20 cellular contexts compared by ENCODE assay signal in the genomic region with DNA sequence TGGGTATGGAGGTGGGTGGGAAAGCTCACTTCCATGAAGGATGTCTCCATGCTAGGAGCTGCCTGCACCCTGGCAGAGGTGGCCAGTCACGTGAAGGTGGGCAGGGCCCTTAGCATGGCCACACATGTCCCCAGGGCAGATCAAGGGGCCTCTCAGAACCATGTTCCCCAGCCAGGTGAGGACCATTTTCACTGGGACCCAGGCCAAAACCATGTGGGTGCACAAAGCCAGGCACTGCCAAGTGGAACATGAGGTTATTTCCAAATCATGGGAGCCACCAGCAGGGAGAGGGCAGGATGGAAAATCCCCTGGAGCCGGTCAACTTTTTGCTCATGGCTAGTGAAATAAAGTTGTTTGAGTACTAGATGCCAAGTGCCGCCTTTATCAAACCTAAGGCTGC. TPM values are rescaled to one million over a fixed set of nuclear protein-coding genes. Genes with fewer than 3 reads are reported as not detected.
DNase-seq lines count a peak whose midpoint lies in the region; ATAC-seq and TF ChIP-seq lines count a peak whose summit lies in the region.
"Had no signal": no experiment of that assay in that cellular context is flagged by ENCODE, and none has a peak within 500 bp of the region (broad histone marks: within the 10 kb centered on the region; RNA-seq: fewer than 3 reads in every experiment).

No MANE protein-coding gene starts in this region.

- H3K27me3 ChIP-seq in cardiac muscle cell (no peaks in the 10 kb centered on the region), right lobe of liver (no peaks in the 10 kb centered on the region), upper lobe of right lung (no peaks in the 10 kb centered on the region)
- H3K27me3 ChIP-seq: heart right ventricle, spleen had no signal

- 58% methylated on average over 2 of the region's 3 CpGs for WGBS in right lobe of liver (ENCODE audit: insufficient coverage, low coverage, low lambda C conversion rate, missing lambda C conversion rate)

- TF ChIP-seq POLR2A in right lobe of liver (IDR thresholded peaks at IDR 0.05): no peak

- TF ChIP-seq CTCF in cardiac muscle cell (IDR thresholded peaks at IDR 0.05; ENCODE audit: low read depth, low read length) (no peak), right lobe of liver (IDR thresholded peaks at IDR 0.05) (no peak), upper lobe of right lung (IDR thresholded peaks at IDR 0.05) (no peak)

- H3K36me3 ChIP-seq in cardiac muscle cell (peaks cover 38% of the 10 kb centered on the region), right lobe of liver (peaks cover 0 to 53% (median 13%) of the 10 kb centered on the region in 4 donors), upper lobe of right lung (peaks cover 70% of the 10 kb centered on the region)

- peak overlapping the region; percentile 67 for H3K27ac ChIP-seq in cardiac muscle cell
- peak overlapping the region; percentile 22 for H3K27ac ChIP-seq in angular gyrus (ENCODE audit: low read depth, low read length)
- H3K27ac ChIP-seq in right lobe of liver: no peak overlapping the region
- H3K27ac ChIP-seq in upper lobe of right lung: no peak overlapping the region
- H3K27ac ChIP-seq: heart right ventricle, left ventricle myocardium inferior, spleen had no signal

- H3K4me3 ChIP-seq in cardiac muscle cell: no peak overlapping the region
- H3K4me3 ChIP-seq in right lobe of liver: no peak overlapping the region
- no peak overlapping the region for H3K4me3 ChIP-seq in upper lobe of right lung
- H3K4me3 ChIP-seq: heart right ventricle, left ventricle myocardium inferior, spleen had no signal

- ATAC-seq in Right ventricle myocardium superior (ENCODE audit: poor library complexity) (no peak), right lobe of liver (peak in 3 of 4 donors; percentile 29 to 63 (median 58)), upper lobe of right lung (peak; percentile 37), GM21515 (IDR thresholded peaks at IDR 0.05; ENCODE audit: unreplicated experiment) (no peak)
- ATAC-seq: HCT116, Right ventricle myocardium inferior had no signal

- H3K9me3 ChIP-seq in cardiac muscle cell (ENCODE audit: low read depth) (no peaks in the 10 kb centered on the region), right lobe of liver (no peaks in the 10 kb centered on the region), upper lobe of right lung (no peaks in the 10 kb centered on the region)
- H3K9me3 ChIP-seq: heart right ventricle, left ventricle myocardium inferior, spleen had no signal

- H3K4me1 ChIP-seq in cardiac muscle cell (ENCODE audit: low read depth): no peaks in the 10 kb centered on the region
- no peaks in the 10 kb centered on the region for H3K4me1 ChIP-seq in right lobe of liver
- H3K4me1 ChIP-seq in upper lobe of right lung: no peaks in the 10 kb centered on the region

- intact Hi-C loops in Right ventricle myocardium superior (cut with DNase I) (no loop called here), right lobe of liver (cut with DNase I) (no loop called here), upper lobe of right lung (cut with DNase I) (no loop called here)

- no peak for DNase-seq in cardiac muscle cell (ENCODE audit: low read depth in 1 of 2, low spot score in 1 of 2)
- no peak for DNase-seq in Right ventricle myocardium superior
- no peak for DNase-seq in right lobe of liver
- peak; percentile 75 for DNase-seq in upper lobe of right lung
- DNase-seq in AG08396 (ENCODE audit: low spot score): no peak
- DNase-seq: activated CD4-positive, alpha-beta T cell treated with anti-CD3 and anti-CD28 coated beads, Interleukin-2, amount 50 U/mL, for 1 hour; activated naive CD4-positive, alpha-beta T cell; amygdala; caudate nucleus; heart right ventricle; left ventricle myocardium inferior; NCI-H2171; NCI-H524 treated with DMSO at 0.1 percent for 48 hours; spleen; stimulated activated CD4-positive, alpha-beta T cell treated with anti-CD3 and anti-CD28 coated beads, Interleukin-4, amount 100 ng/mL, for 1 hour; trophoblast cell had no signal

RNA-seq across cellular contexts. Expression of a gene that starts 9.7 kb away (rescaled TPM):
- total RNA-seq in cardiac muscle cell (101 and 128 TPM in 2 replicates), Right ventricle myocardium superior (20.4 TPM), right lobe of liver (10 to 100 TPM; 12.2 to 18.3 (median 16.7) TPM), upper lobe of right lung (38.1 TPM)
- 98.9 and 109 TPM in 2 replicates for polyA plus RNA-seq in cardiac muscle cell

RNA-seq across cellular contexts. Expression of a gene that starts 11.1 kb away (rescaled TPM):
- total RNA-seq in cardiac muscle cell (66.3 and 72.5 TPM in 2 replicates), Right ventricle myocardium superior (41.7 TPM), right lobe of liver (10 to 100 TPM; 16.9 to 24.3 (median 19.4) TPM), upper lobe of right lung (38.1 TPM)
- polyA plus RNA-seq in cardiac muscle cell: 56.1 and 59.2 TPM in 2 replicates

RNA-seq across cellular contexts. Expression of a gene that starts 23.4 kb away (rescaled TPM):
- total RNA-seq in cardiac muscle cell: 34.8 and 39.7 TPM in 2 replicates
- polyA plus RNA-seq in cardiac muscle cell: 11.0 and 14.1 TPM in 2 replicates
- 19.8 TPM for total RNA-seq in Right ventricle myocardium superior
- 10 to 100 TPM in 5 of 6 experiments, 1 to 10 TPM in 1; 9.8 to 13.1 (median 12.4) TPM for total RNA-seq in right lobe of liver
- total RNA-seq in upper lobe of right lung: 21.3 TPM

RNA-seq across cellular contexts. Expression of a gene that starts 56.9 kb away (rescaled TPM):
- total RNA-seq in cardiac muscle cell (4.0 and 8.0 TPM in 2 replicates), Right ventricle myocardium superior (2.8 TPM), right lobe of liver (1 to 10 TPM; 2.5 to 4.1 (median 4.0) TPM), upper lobe of right lung (6.9 TPM)
- polyA plus RNA-seq in cardiac muscle cell: 4.8 and 5.8 TPM in 2 replicates

Comparison
In these comparisons a context has a peak if more than half of its experiments do, and no peak if none do; other contexts are left out.
1. H3K27ac ChIP-seq: peak in cardiac muscle cell (single experiment) and angular gyrus (single experiment); none in right lobe of liver (0 of 3) and upper lobe of right lung (single experiment).
2. ATAC-seq: peak in right lobe of liver (3 of 4) and upper lobe of right lung (single experiment); none in Right ventricle myocardium superior (single experiment) and GM21515 (single experiment).